Comparison of ENCODE assay signal across 9 cellular contexts in genomic region chr7:105532709-105533460, GRCh38. TPM values are rescaled to one million over a fixed set of nuclear protein-coding genes. Genes with fewer than 3 reads are reported as not detected.
DNase-seq lines count a peak whose midpoint lies in the region; ATAC-seq, FAIRE-seq and TF ChIP-seq lines count a peak whose summit lies in the region.
"Had no signal": no experiment of that assay in that cellular context is flagged by ENCODE, and none has a peak within 500 bp of the region (broad histone marks: within the 10 kb centered on the region; RNA-seq: fewer than 3 reads in every experiment).

No MANE protein-coding gene starts in this region.

- H3K4me3 ChIP-seq in astrocyte (ENCODE audit: insufficient read depth, low read depth, low read length) (peak overlapping the region; percentile 93), lower lobe of right lung (peak overlapping the region; percentile 99), transverse colon (peak overlapping the region; percentile 69 to 84 (median 76))

- peak overlapping the region; percentile 96 for H2AFZ ChIP-seq in astrocyte (ENCODE audit: low read depth, low read length)

- TF ChIP-seq EP300 in transverse colon (IDR thresholded peaks at IDR 0.05; ENCODE audit: low read depth) = no peak

- no peaks in the 10 kb centered on the region for H3K27me3 Mint-ChIP-seq in activated naive CD4-positive, alpha-beta T cell treated with anti-CD3 and anti-CD28 coated beads for 36 hours (ENCODE audit: low read depth)
- H3K27me3 Mint-ChIP-seq in astrocyte (ENCODE audit: low read depth, unreplicated experiment) = no peaks in the 10 kb centered on the region

- H3K79me2 ChIP-seq in astrocyte (ENCODE audit: insufficient read depth, low read length) = peaks cover 38% of the 10 kb centered on the region

- H3K36me3 ChIP-seq in astrocyte (ENCODE audit: insufficient read depth, low read length) (peaks cover 9% of the 10 kb centered on the region), lower lobe of right lung (peaks cover 29% of the 10 kb centered on the region), transverse colon (peaks cover 0 to 21% (median 0%) of the 10 kb centered on the region in 4 donors)

- intact Hi-C loops in activated naive CD4-positive, alpha-beta T cell treated with anti-CD3 and anti-CD28 coated beads for 36 hours (cut with micrococcal nuclease) = loop anchor here (1.0 to 5.0 kb wide), 13 partner anchors 11 to 1326 kb away; partner anchors contain the start of genes NAMPT, PUS7 and SRPK2
- intact Hi-C loops in lower lobe of right lung (cut with DNase I) = no loop called here
- intact Hi-C loops in transverse colon (cut with DNase I; ENCODE audit: low total_unique reads) = no loop called here

- H3K9ac ChIP-seq in astrocyte (ENCODE audit: low read length) = peak overlapping the region; percentile 98

- no peaks in the 10 kb centered on the region for H3K9me3 ChIP-seq in astrocyte (ENCODE audit: insufficient read depth, low read depth, low read length)
- H3K9me3 ChIP-seq in lower lobe of right lung = no peaks in the 10 kb centered on the region
- no peaks in the 10 kb centered on the region for H3K9me3 ChIP-seq in transverse colon

- peak overlapping the region; percentile 82 for H3K27ac ChIP-seq in astrocyte (ENCODE audit: low read depth, low read length)
- peak overlapping the region; percentile 89 for H3K27ac ChIP-seq in lower lobe of right lung
- peak overlapping the region; percentile 86 to 91 (median 90) for H3K27ac ChIP-seq in transverse colon

- DNase-seq in activated naive CD4-positive, alpha-beta T cell treated with anti-CD3 and anti-CD28 coated beads for 36 hours = no peak
- no peak for DNase-seq in activated naive CD4-positive, alpha-beta T cell treated with Interleukin-2 at 50 U/mL for 16 hours
- DNase-seq in astrocyte (ENCODE audit: low read depth) (no peak), lower lobe of right lung (no peak), transverse colon (no peak), HCEC 1CT (no peak)
- DNase-seq in stimulated activated CD4-positive, alpha-beta T cell treated with anti-CD3 and anti-CD28 coated beads, Interleukin-2, amount 100 ng/mL, for 24 hours = no peak

- peak overlapping the region; percentile 83 for H3K4me3 Mint-ChIP-seq in activated naive CD4-positive, alpha-beta T cell treated with anti-CD3 and anti-CD28 coated beads for 36 hours
- peak overlapping the region; percentile 99 for H3K4me3 Mint-ChIP-seq in astrocyte (ENCODE audit: unreplicated experiment)

- in situ Hi-C loops in transverse colon (cut with MboI; ENCODE audit: low pct_ligation_motif_present in 1 of 4, low pct_unique_long_range_greater_than_20kb in 1 of 4, low sequenced_read_pairs in 3 of 4) = no loop called here

- 28 to 47% methylated on average over 5 to 12 of the region's 12 CpGs for WGBS in transverse colon (ENCODE audit: low coverage in 1 of 2), 2 donors

- peaks cover 3% of the 10 kb centered on the region for H3K36me3 Mint-ChIP-seq in activated naive CD4-positive, alpha-beta T cell treated with anti-CD3 and anti-CD28 coated beads for 36 hours (ENCODE audit: low read depth)
- peaks cover 1% of the 10 kb centered on the region for H3K36me3 Mint-ChIP-seq in astrocyte (ENCODE audit: low read depth, unreplicated experiment)

- H3K4me2 ChIP-seq in astrocyte (ENCODE audit: low read length) = peak overlapping the region; percentile 91

- H3K4me1 ChIP-seq in astrocyte (ENCODE audit: insufficient read depth, low read length) (peaks cover 13% of the 10 kb centered on the region), lower lobe of right lung (peaks cover 23% of the 10 kb centered on the region), transverse colon (peaks cover 8 to 27% (median 13%) of the 10 kb centered on the region in 4 donors)

- H3K27ac Mint-ChIP-seq in activated naive CD4-positive, alpha-beta T cell treated with anti-CD3 and anti-CD28 coated beads for 36 hours = peak overlapping the region; percentile 84
- peak overlapping the region; percentile 96 for H3K27ac Mint-ChIP-seq in astrocyte (ENCODE audit: unreplicated experiment)

- ATAC-seq in lower lobe of right lung = no peak
- no peak for ATAC-seq in GM21447 (IDR thresholded peaks at IDR 0.05; ENCODE audit: unreplicated experiment)

- no peaks in the 10 kb centered on the region for H3K27me3 ChIP-seq in astrocyte (ENCODE audit: insufficient read depth, low read length)
- no peaks in the 10 kb centered on the region for H3K27me3 ChIP-seq in lower lobe of right lung (ENCODE audit: low read depth)
- H3K27me3 ChIP-seq in transverse colon = no peaks in the 10 kb centered on the region

- FAIRE-seq in astrocyte (lab: Jason Lieb, UNC) = no peak
- FAIRE-seq: islet of Langerhans had no signal

- no peaks in the 10 kb centered on the region for H3K9me3 Mint-ChIP-seq in activated naive CD4-positive, alpha-beta T cell treated with anti-CD3 and anti-CD28 coated beads for 36 hours
- no peaks in the 10 kb centered on the region for H3K9me3 Mint-ChIP-seq in astrocyte (ENCODE audit: unreplicated experiment)

- CTCF ChIA-PET in activated naive CD4-positive, alpha-beta T cell treated with anti-CD3 and anti-CD28 coated beads for 36 hours (lab: Charles Lee) = interaction anchor here (1.0 to 1.9 kb wide), 2 partner anchors 10 to 13 kb away, joined by 4 to 7 read pairs; no protein-coding TSS in a partner anchor

- H4K20me1 ChIP-seq in astrocyte (ENCODE audit: insufficient read depth, low read length) = peaks cover 22% of the 10 kb centered on the region

- TF ChIP-seq POLR2A in transverse colon (IDR thresholded peaks at IDR 0.05) = no peak

- H3K4me1 Mint-ChIP-seq in activated naive CD4-positive, alpha-beta T cell treated with anti-CD3 and anti-CD28 coated beads for 36 hours (ENCODE audit: low read depth) = peaks cover 23% of the 10 kb centered on the region
- H3K4me1 Mint-ChIP-seq in astrocyte (ENCODE audit: low read depth, unreplicated experiment) = peaks cover 15% of the 10 kb centered on the region

- no peak for TF ChIP-seq CTCF in astrocyte (IDR thresholded peaks at IDR 0.05; ENCODE audit: insufficient read depth, low read depth, low read length)
- no peak for TF ChIP-seq CTCF in lower lobe of right lung (IDR thresholded peaks at IDR 0.05)
- TF ChIP-seq CTCF in transverse colon (IDR thresholded peaks at IDR 0.05) = no peak

RNA-seq across cellular contexts. Expression of gene RINT1, which starts 0.9 kb away (rescaled TPM):
- 10 to 100 TPM; 22.1 to 25.2 TPM for total RNA-seq in activated naive CD4-positive, alpha-beta T cell treated with anti-CD3 and anti-CD28 coated beads for 36 hours
- 28.0 and 28.1 TPM in 2 replicates for total RNA-seq in astrocyte
- total RNA-seq in lower lobe of right lung = 14.7 TPM
- total RNA-seq in transverse colon = 10 to 100 TPM in 3 of 4 donors, 1 to 10 TPM in 1; 10.0 to 37.2 (median 19.0) TPM

RNA-seq across cellular contexts. Expression of gene PUS7, which starts 10.8 kb away (rescaled TPM):
- 10 to 100 TPM; 14.3 to 14.6 TPM for total RNA-seq in activated naive CD4-positive, alpha-beta T cell treated with anti-CD3 and anti-CD28 coated beads for 36 hours
- total RNA-seq in astrocyte (27.0 and 29.5 TPM in 2 replicates), lower lobe of right lung (8.4 TPM), transverse colon (1 to 10 TPM; 1.9 to 7.0 (median 4.9) TPM)

RNA-seq across cellular contexts. Expression of gene EFCAB10, which starts 48.4 kb away (rescaled TPM):
- not detected for total RNA-seq in activated naive CD4-positive, alpha-beta T cell treated with anti-CD3 and anti-CD28 coated beads for 36 hours
- total RNA-seq in astrocyte (0.38 and 0.52 TPM in 2 replicates), lower lobe of right lung (6.0 TPM), transverse colon (not detected)
